ENCODE assay signal across 8 cellular contexts in the genomic region with DNA sequence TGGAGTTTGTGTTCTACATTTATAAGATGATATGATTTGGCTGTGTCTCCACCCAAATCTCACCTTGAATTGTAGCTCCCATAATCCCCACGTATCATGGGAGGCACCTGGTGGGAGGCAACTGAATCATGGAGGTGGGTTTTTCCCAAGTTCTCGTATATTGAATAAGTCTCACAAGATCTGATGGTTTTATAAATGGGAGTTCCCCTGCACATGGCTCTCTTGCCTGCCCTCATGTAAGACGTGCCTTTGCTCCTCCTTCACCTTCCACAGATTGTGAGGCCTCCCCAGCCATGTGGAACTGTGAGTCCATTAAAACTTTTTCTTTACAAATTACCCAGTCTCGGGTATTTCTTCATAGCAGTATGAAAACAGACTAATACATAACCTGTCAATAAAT.
DNase-seq lines count a peak whose midpoint lies in the region; ATAC-seq and TF ChIP-seq lines count a peak whose summit lies in the region.
"Not testable (repeated sequence)": the region's sequence is repeated elsewhere in the genome, so short reads cannot be mapped to it uniquely, and the experiment has no call there.

No MANE protein-coding gene starts in this region.

- ATAC-seq in T-cell (replicated peaks in 1 of 4); activated CD8-positive, alpha-beta memory T cell treated with anti-CD3 and anti-CD28 coated beads, Interleukin-2, amount 10 ng/mL, durations not matched to agents 7 days and 5 days; memory B cell (ENCODE audit: low read depth): not testable (repeated sequence)

- not testable (repeated sequence) for H3K27me3 Mint-ChIP-seq in T-cell; activated CD8-positive, alpha-beta memory T cell treated with anti-CD3 and anti-CD28 coated beads, Interleukin-2, amount 10 ng/mL, durations not matched to agents 7 days and 5 days; activated naive CD8-positive, alpha-beta T cell treated with anti-CD3 and anti-CD28 coated beads for 36 hours; memory B cell

- not testable (repeated sequence) for H3K4me3 ChIP-seq in dorsolateral prefrontal cortex, stomach, uterus

- H3K4me1 ChIP-seq in stomach = peaks cover 8 to 40% (median 19%) of the 10 kb centered on the region in 4 donors
- H3K4me1 ChIP-seq in uterus = not testable (repeated sequence)

- DNase-seq in T-cell; activated CD8-positive, alpha-beta memory T cell treated with anti-CD3 and anti-CD28 coated beads, Interleukin-2, amount 10 ng/mL, durations not matched to agents 7 days and 5 days; activated naive CD8-positive, alpha-beta T cell treated with anti-CD3 and anti-CD28 coated beads for 36 hours; dorsolateral prefrontal cortex; memory B cell (ENCODE audit: low spot score in 2 of 2); stomach; uterus: not testable (repeated sequence)
- peak; percentile 23 for DNase-seq in stimulated activated CD4-positive, alpha-beta T cell treated with anti-CD3 and anti-CD28 coated beads, Interleukin-12 subunit alpha, Interleukin-12 subunit beta, amount 100 ng/mL, for 4 hours

- POLR2A ChIA-PET in T-cell (lab: Charles Lee) = not testable (repeated sequence)

- H3K9me3 Mint-ChIP-seq in T-cell; activated CD8-positive, alpha-beta memory T cell treated with anti-CD3 and anti-CD28 coated beads, Interleukin-2, amount 10 ng/mL, durations not matched to agents 7 days and 5 days (ENCODE audit: low read depth); memory B cell: not testable (repeated sequence)
- H3K9me3 Mint-ChIP-seq in activated naive CD8-positive, alpha-beta T cell treated with anti-CD3 and anti-CD28 coated beads for 36 hours = peaks cover 19% of the 10 kb centered on the region

- CTCF ChIA-PET in T-cell (lab: Charles Lee) = not testable (repeated sequence)
- CTCF ChIA-PET in activated CD8-positive, alpha-beta memory T cell treated with anti-CD3 and anti-CD28 coated beads, Interleukin-2, amount 10 ng/mL, durations not matched to agents 7 days and 5 days (lab: Charles Lee) = interaction anchor here (0.7 kb wide), 1 partner anchor 30 kb away, joined by 3 read pairs; no protein-coding TSS in a partner anchor

- TF ChIP-seq EP300 in stomach (IDR thresholded peaks at IDR 0.05) = not testable (repeated sequence)

- not testable (repeated sequence) for H3K36me3 ChIP-seq in stomach, uterus

- H3K27ac ChIP-seq in dorsolateral prefrontal cortex = peak overlapping the region in 32 of 59 donors; percentile 21 to 89 (median 70)
- H3K27ac ChIP-seq in stomach = peak overlapping the region in 3 of 5 donors; percentile 27 to 83 (median 75)
- peak overlapping the region; percentile 90 to 93 for H3K27ac ChIP-seq in uterus

- not testable (repeated sequence) for H3K4me3 Mint-ChIP-seq in T-cell; activated CD8-positive, alpha-beta memory T cell treated with anti-CD3 and anti-CD28 coated beads, Interleukin-2, amount 10 ng/mL, durations not matched to agents 7 days and 5 days; memory B cell
- H3K4me3 Mint-ChIP-seq in activated naive CD8-positive, alpha-beta T cell treated with anti-CD3 and anti-CD28 coated beads for 36 hours = peak overlapping the region; percentile 47

- TF ChIP-seq CTCF in dorsolateral prefrontal cortex (IDR thresholded peaks at IDR 0.05 in 54 of 56, conservative IDR thresholded peaks at IDR 0.05 in 2 of 56; ENCODE audit: low read depth in 1 of 56, partially characterized antibody in 56 of 56); stomach (IDR thresholded peaks at IDR 0.05); uterus (IDR thresholded peaks at IDR 0.05): not testable (repeated sequence)

- H3K9me3 ChIP-seq in stomach, uterus: not testable (repeated sequence)

- H3K27me3 ChIP-seq in dorsolateral prefrontal cortex, stomach, uterus: not testable (repeated sequence)

- intact Hi-C loops in dorsolateral prefrontal cortex (cut with DNase I) = loop anchor here in 1 of 2 donors (5.0 kb wide), 1 partner anchor 81 kb away; a partner anchor contains a TSS
- intact Hi-C loops in stomach (cut with DNase I; ENCODE audit: low total_unique reads); uterus (cut with DNase I; ENCODE audit: low total_unique reads): not testable (repeated sequence)

- not testable (repeated sequence) for TF ChIP-seq POLR2A in stomach (IDR thresholded peaks at IDR 0.05); uterus (IDR thresholded peaks at IDR 0.05)

- peak overlapping the region; percentile 70 to 85 for H3K27ac Mint-ChIP-seq in T-cell
- peak overlapping the region; percentile 74 for H3K27ac Mint-ChIP-seq in activated CD8-positive, alpha-beta memory T cell treated with anti-CD3 and anti-CD28 coated beads, Interleukin-2, amount 10 ng/mL, durations not matched to agents 7 days and 5 days
- peak overlapping the region; percentile 95 for H3K27ac Mint-ChIP-seq in activated naive CD8-positive, alpha-beta T cell treated with anti-CD3 and anti-CD28 coated beads for 36 hours
- H3K27ac Mint-ChIP-seq in memory B cell = peak overlapping the region; percentile 88

- H3K36me3 Mint-ChIP-seq in T-cell = peaks cover 48% of the 10 kb centered on the region
- peaks cover 70% of the 10 kb centered on the region for H3K36me3 Mint-ChIP-seq in activated CD8-positive, alpha-beta memory T cell treated with anti-CD3 and anti-CD28 coated beads, Interleukin-2, amount 10 ng/mL, durations not matched to agents 7 days and 5 days
- peaks cover 81% of the 10 kb centered on the region for H3K36me3 Mint-ChIP-seq in activated naive CD8-positive, alpha-beta T cell treated with anti-CD3 and anti-CD28 coated beads for 36 hours
- peaks cover 21% of the 10 kb centered on the region for H3K36me3 Mint-ChIP-seq in memory B cell

- H3K4me1 Mint-ChIP-seq in T-cell (peaks cover 64 to 79% (median 73%) of the 10 kb centered on the region in 3 donors), memory B cell (peaks cover 41% of the 10 kb centered on the region)
- H3K4me1 Mint-ChIP-seq in activated CD8-positive, alpha-beta memory T cell treated with anti-CD3 and anti-CD28 coated beads, Interleukin-2, amount 10 ng/mL, durations not matched to agents 7 days and 5 days = peaks cover 69% of the 10 kb centered on the region
- H3K4me1 Mint-ChIP-seq in activated naive CD8-positive, alpha-beta T cell treated with anti-CD3 and anti-CD28 coated beads for 36 hours = peaks cover 75% of the 10 kb centered on the region

- WGBS in stomach, 5 donors = 83 to 88% (median 88%) methylated on average over 4 of the region's 4 CpGs
